Comparison of ENCODE assay signal across 1 cellular context in the genomic region with DNA sequence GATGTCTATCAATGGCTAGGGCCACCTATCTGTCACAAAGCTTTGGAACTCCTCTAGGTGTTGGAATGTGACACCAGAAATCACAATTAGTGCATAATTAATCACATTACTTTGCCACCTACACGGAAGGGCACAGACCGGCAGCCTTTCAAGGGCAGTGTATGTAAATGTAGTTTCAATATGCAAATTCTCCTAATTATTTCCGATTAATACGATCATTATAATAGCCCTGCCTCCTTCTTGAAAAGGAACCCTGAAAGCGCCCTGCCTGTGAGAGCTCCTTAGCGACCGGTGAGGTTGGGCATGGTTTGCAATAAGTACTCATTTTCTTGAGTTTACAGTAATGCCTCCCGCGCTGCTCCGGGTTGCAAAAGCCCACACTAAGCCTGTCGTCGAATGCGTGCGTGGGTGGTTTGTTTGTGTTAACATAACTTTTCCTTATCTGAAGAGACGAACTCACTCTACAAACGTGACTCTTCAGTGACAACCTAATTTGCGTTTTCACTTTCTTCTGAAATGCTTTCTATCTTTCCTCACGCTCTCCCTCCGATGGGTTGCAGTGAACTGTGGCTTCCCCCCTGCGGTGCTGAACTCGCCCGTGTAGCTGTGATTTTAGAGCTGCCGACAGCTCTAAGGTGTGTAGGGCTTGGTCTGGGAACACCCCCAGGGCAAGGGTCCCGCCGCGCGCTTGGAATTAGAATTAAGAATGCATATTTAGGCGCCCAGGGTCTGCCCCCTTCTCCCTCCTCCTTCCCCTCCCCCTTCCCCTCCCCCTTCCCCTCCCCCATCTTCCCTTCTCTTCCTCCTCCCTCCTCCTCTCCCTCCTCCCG.
TF ChIP-seq lines count a peak whose summit lies in the region.

No MANE protein-coding gene starts in this region.

TF ChIP-seq in K562, 482 proteins besides CTCF, POLR2A, EP300 and RAD21 (continued from another document and continues in another):
- TF ChIP-seq, protein P1, sequence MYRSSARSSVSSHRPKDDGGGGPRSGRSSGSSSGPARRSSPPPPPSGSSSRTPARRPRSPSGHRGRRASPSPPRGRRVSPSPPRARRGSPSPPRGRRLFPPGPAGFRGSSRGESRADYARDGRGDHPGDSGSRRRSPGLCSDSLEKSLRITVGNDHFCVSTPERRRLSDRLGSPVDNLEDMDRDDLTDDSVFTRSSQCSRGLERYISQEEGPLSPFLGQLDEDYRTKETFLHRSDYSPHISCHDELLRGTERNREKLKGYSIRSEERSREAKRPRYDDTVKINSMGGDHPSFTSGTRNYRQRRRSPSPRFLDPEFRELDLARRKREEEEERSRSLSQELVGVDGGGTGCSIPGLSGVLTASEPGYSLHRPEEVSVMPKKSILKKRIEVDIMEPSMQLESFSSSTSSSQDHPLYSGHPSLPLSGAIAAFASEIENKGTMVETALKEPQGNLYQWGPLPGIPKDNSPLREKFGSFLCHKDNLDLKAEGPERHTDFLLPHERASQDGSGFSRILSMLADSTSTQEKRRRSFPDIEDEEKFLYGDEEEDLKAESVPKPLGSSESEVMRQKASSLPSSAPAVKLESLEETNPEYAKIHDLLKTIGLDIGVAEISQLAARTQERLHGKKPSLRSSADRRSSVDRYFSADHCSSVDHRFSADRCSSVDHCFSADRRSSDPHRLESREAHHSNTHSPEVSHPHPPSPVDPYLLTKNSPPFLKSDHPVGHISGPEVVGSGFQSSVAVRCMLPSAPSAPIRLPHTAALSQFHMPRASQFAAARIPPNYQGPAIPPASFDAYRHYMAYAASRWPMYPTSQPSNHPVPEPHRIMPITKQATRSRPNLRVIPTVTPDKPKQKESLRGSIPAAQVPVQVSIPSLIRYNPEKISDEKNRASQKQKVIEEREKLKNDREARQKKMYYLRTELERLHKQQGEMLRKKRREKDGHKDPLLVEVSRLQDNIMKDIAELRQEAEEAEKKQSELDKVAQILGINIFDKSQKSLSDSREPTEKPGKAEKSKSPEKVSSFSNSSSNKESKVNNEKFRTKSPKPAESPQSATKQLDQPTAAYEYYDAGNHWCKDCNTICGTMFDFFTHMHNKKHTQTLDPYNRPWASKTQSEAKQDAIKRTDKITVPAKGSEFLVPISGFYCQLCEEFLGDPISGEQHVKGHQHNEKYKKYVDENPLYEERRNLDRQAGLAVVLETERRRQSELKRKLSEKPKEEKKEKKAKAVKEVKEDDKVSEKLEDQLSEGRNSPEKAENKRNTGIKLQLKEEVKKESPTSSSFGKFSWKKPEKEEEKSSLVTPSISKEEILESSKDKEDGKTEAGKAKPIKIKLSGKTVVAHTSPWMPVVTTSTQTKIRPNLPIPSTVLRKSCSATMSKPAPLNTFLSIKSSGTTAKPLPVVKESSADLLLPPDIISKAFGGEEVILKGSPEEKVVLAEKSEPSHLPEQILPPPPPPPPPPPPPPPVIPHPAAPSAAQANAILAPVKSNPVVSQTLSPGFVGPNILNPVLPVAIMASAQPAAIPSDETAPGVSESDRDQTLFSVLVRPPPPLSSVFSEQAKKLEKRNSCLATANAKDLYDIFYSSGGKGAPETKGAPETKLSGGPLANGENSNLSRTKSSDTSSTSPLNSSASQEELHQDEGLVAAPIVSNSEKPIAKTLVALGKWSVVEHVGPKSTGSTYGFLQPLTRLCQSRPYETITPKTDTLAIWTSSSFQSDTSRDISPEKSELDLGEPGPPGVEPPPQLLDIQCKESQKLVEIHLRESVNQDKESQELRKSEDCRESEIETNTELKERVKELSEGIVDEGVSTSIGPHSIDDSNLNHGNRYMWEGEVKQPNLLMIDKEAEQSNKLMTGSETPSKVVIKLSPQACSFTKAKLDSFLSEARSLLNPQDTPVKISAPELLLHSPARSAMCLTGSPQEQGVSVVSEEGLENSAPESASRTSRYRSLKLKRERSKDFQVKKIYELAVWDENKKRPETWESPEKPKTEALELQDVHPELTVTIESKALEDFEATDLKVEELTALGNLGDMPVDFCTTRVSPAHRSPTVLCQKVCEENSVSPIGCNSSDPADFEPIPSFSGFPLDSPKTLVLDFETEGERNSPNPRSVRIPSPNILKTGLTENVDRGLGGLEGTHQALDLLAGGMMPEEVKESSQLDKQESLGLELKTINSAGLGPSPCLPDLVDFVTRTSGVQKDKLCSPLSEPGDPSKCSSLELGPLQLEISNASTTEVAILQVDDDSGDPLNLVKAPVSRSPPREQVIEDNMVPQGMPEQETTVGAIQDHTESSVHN (IDR thresholded peaks at IDR 0.05; ENCODE audit: borderline replicate concordance in 1 of 2, low read depth in 1 of 2) = peak in 1 of 2 experiments; percentile 84; a peak in 2 of 4 replicates
- TF ChIP-seq KLF13 (tag; IDR thresholded peaks at IDR 0.05; ENCODE audit: borderline replicate concordance, low read depth) (no peak), ZNF79 (CRISPR knock-in tag; IDR thresholded peaks at IDR 0.05; ENCODE audit: low read depth) (no peak), ZNF23 (CRISPR knock-in tag; IDR thresholded peaks at IDR 0.05) (no peak), ATF1 (CRISPR knock-in tag; IDR thresholded peaks at IDR 0.05) (no peak), ATF1 (tag; IDR thresholded peaks at IDR 0.05) (no peak), RBM39 (optimal IDR thresholded peaks at IDR 0.05; ENCODE audit: low read depth, low read length) (no peak), HMGN3 (IDR thresholded peaks at IDR 0.05; ENCODE audit: borderline replicate concordance, extremely low read depth, insufficient read length, low read depth, low read length) (no peak), KLF16 (IDR thresholded peaks at IDR 0.05) (no peak), NRF1 (conservative IDR thresholded peaks at IDR 0.05 in 1 of 2, IDR thresholded peaks at IDR 0.05 in 1 of 2) (peak; percentile 53), ARID2 (IDR thresholded peaks at IDR 0.05) (no peak), BRF1 (IDR thresholded peaks at IDR 0.05; ENCODE audit: borderline replicate concordance, extremely low read depth, insufficient read length) (no peak), SMC3 (conservative IDR thresholded peaks at IDR 0.05; ENCODE audit: insufficient read depth, low read depth, low read length) (no peak), U2AF1 (optimal IDR thresholded peaks at IDR 0.05; ENCODE audit: low read depth, low read length) (no peak), SPI1 (IDR thresholded peaks at IDR 0.05; ENCODE audit: borderline replicate concordance, low read depth, low read length) (no peak), ZFP1 (CRISPR knock-in tag; IDR thresholded peaks at IDR 0.05) (no peak), KAT2B (IDR thresholded peaks at IDR 0.05; ENCODE audit: low read depth, low read length) (no peak), E2F3 (CRISPR knock-in tag; IDR thresholded peaks at IDR 0.05) (no peak), NFIX (CRISPR knock-in tag; IDR thresholded peaks at IDR 0.05; ENCODE audit: low read depth) (no peak), ZNF165 (CRISPR knock-in tag; IDR thresholded peaks at IDR 0.05; ENCODE audit: borderline replicate concordance) (no peak), HIVEP1 (CRISPR knock-in tag; IDR thresholded peaks at IDR 0.05) (no peak), HNRNPUL1 (IDR thresholded peaks at IDR 0.05; ENCODE audit: low read length) (no peak), PHF21A (IDR thresholded peaks at IDR 0.05; ENCODE audit: borderline replicate concordance, low read depth) (peak; percentile 81; the same call in 1 of the 2 replicates), ZNF274 (IDR thresholded peaks at IDR 0.05; ENCODE audit: borderline replicate concordance, low read depth, low read length) (no peak), FOXA1 (IDR thresholded peaks at IDR 0.05; ENCODE audit: borderline replicate concordance) (no peak), NR3C1 (CRISPR knock-in tag; IDR thresholded peaks at IDR 0.05) (no peak), MCM5 (IDR thresholded peaks at IDR 0.05; ENCODE audit: low read depth) (no peak), RFX1 (IDR thresholded peaks at IDR 0.05) (no peak), BDP1 (IDR thresholded peaks at IDR 0.05; ENCODE audit: insufficient read depth, insufficient read length) (no peak), ZNF347 (CRISPR knock-in tag; IDR thresholded peaks at IDR 0.05; ENCODE audit: low read depth) (no peak), ZNF668 (CRISPR knock-in tag; IDR thresholded peaks at IDR 0.05) (no peak)
- TF ChIP-seq, protein P2, sequence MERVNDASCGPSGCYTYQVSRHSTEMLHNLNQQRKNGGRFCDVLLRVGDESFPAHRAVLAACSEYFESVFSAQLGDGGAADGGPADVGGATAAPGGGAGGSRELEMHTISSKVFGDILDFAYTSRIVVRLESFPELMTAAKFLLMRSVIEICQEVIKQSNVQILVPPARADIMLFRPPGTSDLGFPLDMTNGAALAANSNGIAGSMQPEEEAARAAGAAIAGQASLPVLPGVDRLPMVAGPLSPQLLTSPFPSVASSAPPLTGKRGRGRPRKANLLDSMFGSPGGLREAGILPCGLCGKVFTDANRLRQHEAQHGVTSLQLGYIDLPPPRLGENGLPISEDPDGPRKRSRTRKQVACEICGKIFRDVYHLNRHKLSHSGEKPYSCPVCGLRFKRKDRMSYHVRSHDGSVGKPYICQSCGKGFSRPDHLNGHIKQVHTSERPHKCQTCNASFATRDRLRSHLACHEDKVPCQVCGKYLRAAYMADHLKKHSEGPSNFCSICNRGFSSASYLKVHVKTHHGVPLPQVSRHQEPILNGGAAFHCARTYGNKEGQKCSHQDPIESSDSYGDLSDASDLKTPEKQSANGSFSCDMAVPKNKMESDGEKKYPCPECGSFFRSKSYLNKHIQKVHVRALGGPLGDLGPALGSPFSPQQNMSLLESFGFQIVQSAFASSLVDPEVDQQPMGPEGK (CRISPR knock-in tag; IDR thresholded peaks at IDR 0.05; ENCODE audit: borderline replicate concordance) = no peak
- TF ChIP-seq, protein P3, sequence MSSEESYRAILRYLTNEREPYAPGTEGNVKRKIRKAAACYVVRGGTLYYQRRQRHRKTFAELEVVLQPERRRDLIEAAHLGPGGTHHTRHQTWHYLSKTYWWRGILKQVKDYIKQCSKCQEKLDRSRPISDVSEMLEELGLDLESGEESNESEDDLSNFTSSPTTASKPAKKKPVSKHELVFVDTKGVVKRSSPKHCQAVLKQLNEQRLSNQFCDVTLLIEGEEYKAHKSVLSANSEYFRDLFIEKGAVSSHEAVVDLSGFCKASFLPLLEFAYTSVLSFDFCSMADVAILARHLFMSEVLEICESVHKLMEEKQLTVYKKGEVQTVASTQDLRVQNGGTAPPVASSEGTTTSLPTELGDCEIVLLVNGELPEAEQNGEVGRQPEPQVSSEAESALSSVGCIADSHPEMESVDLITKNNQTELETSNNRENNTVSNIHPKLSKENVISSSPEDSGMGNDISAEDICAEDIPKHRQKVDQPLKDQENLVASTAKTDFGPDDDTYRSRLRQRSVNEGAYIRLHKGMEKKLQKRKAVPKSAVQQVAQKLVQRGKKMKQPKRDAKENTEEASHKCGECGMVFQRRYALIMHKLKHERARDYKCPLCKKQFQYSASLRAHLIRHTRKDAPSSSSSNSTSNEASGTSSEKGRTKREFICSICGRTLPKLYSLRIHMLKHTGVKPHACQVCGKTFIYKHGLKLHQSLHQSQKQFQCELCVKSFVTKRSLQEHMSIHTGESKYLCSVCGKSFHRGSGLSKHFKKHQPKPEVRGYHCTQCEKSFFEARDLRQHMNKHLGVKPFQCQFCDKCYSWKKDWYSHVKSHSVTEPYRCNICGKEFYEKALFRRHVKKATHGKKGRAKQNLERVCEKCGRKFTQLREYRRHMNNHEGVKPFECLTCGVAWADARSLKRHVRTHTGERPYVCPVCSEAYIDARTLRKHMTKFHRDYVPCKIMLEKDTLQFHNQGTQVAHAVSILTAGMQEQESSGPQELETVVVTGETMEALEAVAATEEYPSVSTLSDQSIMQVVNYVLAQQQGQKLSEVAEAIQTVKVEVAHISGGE (CRISPR knock-in tag; IDR thresholded peaks at IDR 0.05) = peak in 1 of 3 experiments; percentile 13; a peak in 1 of 6 replicates
- TF ChIP-seq, protein P4, sequence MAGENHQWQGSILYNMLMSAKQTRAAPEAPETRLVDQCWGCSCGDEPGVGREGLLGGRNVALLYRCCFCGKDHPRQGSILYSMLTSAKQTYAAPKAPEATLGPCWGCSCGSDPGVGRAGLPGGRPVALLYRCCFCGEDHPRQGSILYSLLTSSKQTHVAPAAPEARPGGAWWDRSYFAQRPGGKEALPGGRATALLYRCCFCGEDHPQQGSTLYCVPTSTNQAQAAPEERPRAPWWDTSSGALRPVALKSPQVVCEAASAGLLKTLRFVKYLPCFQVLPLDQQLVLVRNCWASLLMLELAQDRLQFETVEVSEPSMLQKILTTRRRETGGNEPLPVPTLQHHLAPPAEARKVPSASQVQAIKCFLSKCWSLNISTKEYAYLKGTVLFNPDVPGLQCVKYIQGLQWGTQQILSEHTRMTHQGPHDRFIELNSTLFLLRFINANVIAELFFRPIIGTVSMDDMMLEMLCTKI (IDR thresholded peaks at IDR 0.05; ENCODE audit: partially characterized antibody) = no peak
- TF ChIP-seq, protein P5, sequence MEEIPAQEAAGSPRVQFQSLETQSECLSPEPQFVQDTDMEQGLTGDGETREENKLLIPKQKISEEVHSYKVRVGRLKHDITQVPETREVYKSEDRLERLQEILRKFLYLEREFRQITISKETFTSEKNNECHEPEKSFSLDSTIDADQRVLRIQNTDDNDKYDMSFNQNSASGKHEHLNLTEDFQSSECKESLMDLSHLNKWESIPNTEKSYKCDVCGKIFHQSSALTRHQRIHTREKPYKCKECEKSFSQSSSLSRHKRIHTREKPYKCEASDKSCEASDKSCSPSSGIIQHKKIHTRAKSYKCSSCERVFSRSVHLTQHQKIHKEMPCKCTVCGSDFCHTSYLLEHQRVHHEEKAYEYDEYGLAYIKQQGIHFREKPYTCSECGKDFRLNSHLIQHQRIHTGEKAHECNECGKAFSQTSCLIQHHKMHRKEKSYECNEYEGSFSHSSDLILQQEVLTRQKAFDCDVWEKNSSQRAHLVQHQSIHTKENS (CRISPR knock-in tag; IDR thresholded peaks at IDR 0.05) = no peak
- TF ChIP-seq, protein P6, sequence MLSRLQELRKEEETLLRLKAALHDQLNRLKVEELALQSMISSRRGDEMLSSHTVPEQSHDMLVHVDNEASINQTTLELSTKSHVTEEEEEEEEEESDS (CRISPR knock-in tag; IDR thresholded peaks at IDR 0.05) = no peak
- TF ChIP-seq, protein P7, sequence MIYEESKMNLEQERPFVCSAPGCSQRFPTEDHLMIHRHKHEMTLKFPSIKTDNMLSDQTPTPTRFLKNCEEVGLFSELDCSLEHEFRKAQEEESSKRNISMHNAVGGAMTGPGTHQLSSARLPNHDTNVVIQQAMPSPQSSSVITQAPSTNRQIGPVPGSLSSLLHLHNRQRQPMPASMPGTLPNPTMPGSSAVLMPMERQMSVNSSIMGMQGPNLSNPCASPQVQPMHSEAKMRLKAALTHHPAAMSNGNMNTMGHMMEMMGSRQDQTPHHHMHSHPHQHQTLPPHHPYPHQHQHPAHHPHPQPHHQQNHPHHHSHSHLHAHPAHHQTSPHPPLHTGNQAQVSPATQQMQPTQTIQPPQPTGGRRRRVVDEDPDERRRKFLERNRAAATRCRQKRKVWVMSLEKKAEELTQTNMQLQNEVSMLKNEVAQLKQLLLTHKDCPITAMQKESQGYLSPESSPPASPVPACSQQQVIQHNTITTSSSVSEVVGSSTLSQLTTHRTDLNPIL (CRISPR knock-in tag; IDR thresholded peaks at IDR 0.05) = no peak
